ENCODE assay signal across 14 cellular contexts in the genomic region with DNA sequence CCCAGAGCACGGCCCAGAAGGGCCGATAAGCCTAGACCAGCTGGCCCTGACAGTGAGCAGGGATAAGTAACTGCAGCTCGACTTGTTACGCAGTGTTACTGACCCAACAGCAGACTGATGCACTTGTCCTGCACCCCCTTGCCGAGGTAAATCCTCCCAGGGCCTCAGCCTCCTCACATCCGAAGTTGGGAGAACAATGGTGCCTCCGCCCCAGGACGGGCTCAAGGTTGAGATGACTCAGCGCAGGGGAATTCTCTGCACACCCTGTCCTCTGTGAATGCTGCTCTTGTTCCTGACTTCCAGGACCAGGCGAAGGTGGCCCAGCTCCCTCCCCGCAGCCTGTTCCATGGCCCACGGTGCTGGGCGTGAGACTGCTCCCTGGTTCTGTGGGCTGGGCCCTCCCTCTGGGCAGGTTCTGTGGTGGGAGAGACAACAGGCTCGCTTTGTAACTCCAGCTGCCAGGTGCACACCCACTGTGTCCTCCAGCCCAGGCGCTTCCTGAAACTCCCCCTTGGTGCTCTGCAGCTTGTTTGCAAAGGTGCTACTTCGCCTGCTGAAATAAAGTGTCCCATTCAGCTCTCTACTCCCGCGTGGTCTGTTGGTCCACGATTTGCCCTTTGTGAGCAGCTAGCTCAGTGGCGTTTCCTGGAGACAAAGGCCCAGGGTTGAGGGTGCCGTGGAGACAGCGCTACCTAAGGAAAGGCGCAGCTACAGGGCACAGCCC. TPM values are rescaled to one million over a fixed set of nuclear protein-coding genes. Genes with fewer than 3 reads are reported as not detected.
DNase-seq lines count a peak whose midpoint lies in the region; ATAC-seq, FAIRE-seq and TF ChIP-seq lines count a peak whose summit lies in the region.
"Had no signal": no experiment of that assay in that cellular context is flagged by ENCODE, and none has a peak within 500 bp of the region (broad histone marks: within the 10 kb centered on the region; RNA-seq: fewer than 3 reads in every experiment).

No MANE protein-coding gene starts in this region.

- no peak for TF ChIP-seq CTCF in breast epithelium (IDR thresholded peaks at IDR 0.05)

- H3K4me1 ChIP-seq in breast epithelium, result peaks cover 0 to 10% of the 10 kb centered on the region in 2 donors

- no peaks in the 10 kb centered on the region for H3K36me3 ChIP-seq in breast epithelium

- FAIRE-seq in RCC 7860 (lab: Jason Lieb, UNC), result no peak

- DNase-seq in DMS153 treated with DMSO at 0.1 percent for 48 hours (lab: John Stamatoyannopoulos, UW; ENCODE audit: unreplicated experiment), result peak; percentile 64
- peak; percentile 46 for DNase-seq in NCI-H2029 (lab: John Stamatoyannopoulos, UW)
- peak; percentile 77 to 97 for DNase-seq in breast epithelium (ENCODE audit: low spot score in 2 of 2)
- DNase-seq in mucosa of gallbladder (ENCODE audit: low spot score), result peak; percentile 85
- DNase-seq in RCC 7860 (ENCODE audit: low spot score), result no peak
- DNase-seq in activated effector memory CD4-positive, alpha-beta T cell treated with anti-CD3 and anti-CD28 coated beads, Interleukin-2, amount 50 U/mL, for 16 hours, result no peak
- DNase-seq in MV-4-11 (lab: John Stamatoyannopoulos, UW), result no peak
- DNase-seq: activated CD8-positive, alpha-beta memory T cell treated with anti-CD3 and anti-CD28 coated beads, Interleukin-2, amount 10 ng/mL, durations not matched to agents 7 days and 5 days; CD4-positive, CD25-positive, alpha-beta regulatory T cell; NCI-H1436; stimulated activated naive CD8-positive, alpha-beta T cell treated with anti-CD3 and anti-CD28 coated beads, Interleukin-15, Interleukin-2, amounts not matched to agents 100 U/mL and 50 U/mL, for 24 hours had no signal

- H3K9me3 ChIP-seq in breast epithelium, result peaks cover 0 to 6% of the 10 kb centered on the region in 2 donors

- peak overlapping the region in 2 of 3 donors; percentile 24 to 54 for H3K4me3 ChIP-seq in breast epithelium
- H3K4me3 ChIP-seq: lung had no signal

- intact Hi-C loops in breast epithelium (cut with DNase I; ENCODE audit: low total_unique reads), result no loop called here

- H3K27me3 ChIP-seq in breast epithelium, result peaks cover 0 to 6% of the 10 kb centered on the region in 2 donors

- TF ChIP-seq POLR2A in breast epithelium (IDR thresholded peaks at IDR 0.05), result no peak

- no peak for ATAC-seq in HG02840 (IDR thresholded peaks at IDR 0.05; ENCODE audit: low FRiP score, unreplicated experiment)
- ATAC-seq: activated CD8-positive, alpha-beta memory T cell treated with anti-CD3 and anti-CD28 coated beads, Interleukin-2, amount 10 ng/mL, durations not matched to agents 7 days and 5 days; stimulated activated naive CD8-positive, alpha-beta T cell treated with anti-CD3 and anti-CD28 coated beads, Interleukin-15, Interleukin-2, amounts not matched to agents 100 U/mL and 50 U/mL, for 24 hours had no signal

- H3K27ac ChIP-seq in breast epithelium, result peak overlapping the region; percentile 85 to 93

RNA-seq across cellular contexts. Expression of a gene that starts 40.1 kb away (rescaled TPM):
- total RNA-seq in breast epithelium (not detected), mucosa of gallbladder (179 TPM)
- total RNA-seq: activated CD8-positive, alpha-beta memory T cell treated with anti-CD3 and anti-CD28 coated beads, Interleukin-2, amount 10 ng/mL, durations not matched to agents 7 days and 5 days; CD4-positive, CD25-positive, alpha-beta regulatory T cell; osteocyte had no signal

RNA-seq across cellular contexts. Expression of a gene that starts 49.4 kb away (rescaled TPM):
- total RNA-seq in breast epithelium, result 10 to 100 TPM; 21.4 to 31.5 (median 25.0) TPM
- 344 TPM for total RNA-seq in mucosa of gallbladder

Comparison
In these comparisons a context has a peak if more than half of its experiments do, and no peak if none do; other contexts are left out.
1. DNase-seq: peak in DMS153 treated with DMSO at 0.1 percent for 48 hours (single experiment), NCI-H2029 (single experiment), breast epithelium (2 of 2) and mucosa of gallbladder (single experiment); none in RCC 7860 (single experiment), activated effector memory CD4-positive, alpha-beta T cell treated with anti-CD3 and anti-CD28 coated beads, Interleukin-2, amount 50 U/mL, for 16 hours (single experiment) and MV-4-11 (single experiment).
2. RNA of a gene that starts 40.1 kb away (total RNA-seq): 179 TPM in mucosa of gallbladder (single experiment); not detected in breast epithelium; every median in the first group is over 100 times any median in the second.
3. RNA of a gene that starts 49.4 kb away (total RNA-seq): 344 TPM in mucosa of gallbladder (single experiment); 21.4 to 31.5 TPM in breast epithelium; every median in the first group is over 10 times any median in the second.